In the genomic region with DNA sequence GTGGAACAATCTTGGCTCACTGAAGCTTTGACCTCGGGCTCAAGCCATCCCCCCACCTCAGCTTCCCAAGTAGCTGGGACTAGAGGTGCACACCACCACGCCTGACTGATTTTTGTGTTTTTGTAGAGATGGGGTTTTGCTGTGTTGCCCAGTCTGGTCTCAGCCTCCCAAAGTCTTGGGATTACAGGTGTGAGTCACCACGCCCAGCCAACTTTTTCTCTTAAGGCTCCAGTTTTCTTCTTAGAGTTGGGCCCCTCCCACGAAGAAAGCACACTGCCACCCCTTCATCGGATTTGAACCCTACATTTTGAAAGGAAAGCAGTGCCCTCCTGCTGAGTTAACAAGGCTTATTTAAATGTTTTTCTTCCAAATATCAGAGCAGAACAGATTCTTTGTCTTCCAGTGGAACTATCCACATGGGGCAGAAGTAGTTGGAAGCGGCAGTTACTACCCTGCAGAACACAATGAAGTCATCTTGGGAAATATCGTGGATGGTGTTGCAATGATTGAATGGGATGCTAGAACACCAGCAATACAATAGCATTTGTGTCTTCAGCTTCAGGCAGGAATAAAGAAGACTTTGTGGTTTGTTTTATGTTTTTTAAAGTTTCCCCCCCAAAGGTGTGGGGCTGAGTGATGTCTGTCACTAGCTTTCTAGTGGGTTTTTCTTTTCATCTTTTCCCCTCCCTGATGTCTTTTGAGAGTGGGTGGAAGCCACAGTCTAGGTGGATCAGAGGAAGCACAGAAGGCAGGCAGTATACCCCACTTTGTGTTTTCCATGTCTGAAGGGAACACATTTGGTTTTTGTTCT, we compare ENCODE assay signal across 8 cellular contexts. TPM values are rescaled to one million over a fixed set of nuclear protein-coding genes. Genes with fewer than 3 reads are reported as not detected.
DNase-seq lines count a peak whose midpoint lies in the region; ATAC-seq, FAIRE-seq and TF ChIP-seq lines count a peak whose summit lies in the region.

No MANE protein-coding gene starts in this region.

- H3K9me1 ChIP-seq in IMR-90 (ENCODE audit: insufficient read depth, low read length) = peaks cover 27% of the 10 kb centered on the region

- peak overlapping the region; percentile 93 for H3K14ac ChIP-seq in IMR-90 (replicated peaks; ENCODE audit: low read depth, low read length)

- TF ChIP-seq CTCF in IMR-90 (conservative IDR thresholded peaks at IDR 0.05; ENCODE audit: low read depth, low read length) (no peak), fibroblast of the aortic adventitia (IDR thresholded peaks at IDR 0.05; ENCODE audit: insufficient read depth, low read length) (no peak)

- H3K9me3 Mint-ChIP-seq in activated CD4-positive, alpha-beta memory T cell treated with anti-CD3 and anti-CD28 coated beads for 36 hours = no peaks in the 10 kb centered on the region

- no peak overlapping the region for H3K4me3 ChIP-seq in IMR-90 (ENCODE audit: insufficient read depth, low read depth, low read length)
- H3K4me3 ChIP-seq in fibroblast of the aortic adventitia (ENCODE audit: low read depth, low read length) = no peak overlapping the region

- peak overlapping the region in 1 of 2 experiments; percentile 64; a peak in 2 of 4 replicates for H4K8ac ChIP-seq in IMR-90 (ENCODE audit: low read depth in 2 of 2, low read length in 2 of 2)

- in situ Hi-C loops in IMR-90 (cut with MboI; ENCODE audit: low sequenced_read_pairs) = no loop called here

- peak overlapping the region; percentile 83 for H3K27ac Mint-ChIP-seq in activated CD4-positive, alpha-beta memory T cell treated with anti-CD3 and anti-CD28 coated beads for 36 hours

- no TSS peak for BruUV-seq in IMR-90 (replicated peaks; lab: Mats Ljungman, UMichigan)

- intact Hi-C loops in IMR-90 (cut with micrococcal nuclease) = loop anchor here (5.0 kb wide), 1 partner anchor 176 kb away; the partner anchor contains the start of gene ECH1
- intact Hi-C loops in activated CD4-positive, alpha-beta memory T cell treated with anti-CD3 and anti-CD28 coated beads for 36 hours (cut with micrococcal nuclease) = loop anchor here (5.0 kb wide), 1 partner anchor 76 kb away; no protein-coding TSS in a partner anchor

- dilution Hi-C loops in IMR-90 (cut with HindIII; ENCODE audit: low sequenced_read_pairs, unreplicated experiment) = no loop called here

- peaks cover 17% of the 10 kb centered on the region for H3K36me3 ChIP-seq in IMR-90 (ENCODE audit: control insufficient read depth, insufficient read depth, low read length)

- H3K79me1 ChIP-seq in IMR-90 (ENCODE audit: low read depth in 1 of 2, low read length in 2 of 2) = peaks cover 0 to 54% of the 10 kb centered on the region in 2 experiments; a peak in 2 of 4 replicates

- WGBS in IMR-90 (ENCODE audit: extremely low coverage in 2 of 2, insufficient read length in 1 of 2), 2 experiments = no CpG with 5 or more reads among the region's 7 CpGs

- peak overlapping the region; percentile 74; the same call in 1 of the 2 replicates for H3K23ac ChIP-seq in IMR-90 (ENCODE audit: low read depth, low read length)

- peak overlapping the region; percentile 83 for H2BK5ac ChIP-seq in IMR-90 (ENCODE audit: low read depth, low read length, poor library complexity, severe bottlenecking)

- peak overlapping the region; percentile 43; the same call in 1 of the 2 replicates for H3K18ac ChIP-seq in IMR-90 (ENCODE audit: low read depth, low read length)

- peak overlapping the region; percentile 48 for H4K91ac ChIP-seq in IMR-90 (ENCODE audit: insufficient read depth, low read depth, low read length)

- ATAC-seq in IMR-90 (ENCODE audit: low read depth) = no peak

- peaks cover 15% of the 10 kb centered on the region for H3K36me3 Mint-ChIP-seq in activated CD4-positive, alpha-beta memory T cell treated with anti-CD3 and anti-CD28 coated beads for 36 hours

- no peak overlapping the region for H2AFZ ChIP-seq in IMR-90 (replicated peaks; ENCODE audit: low read length, poor library complexity)

- peak; percentile 63 for DNase-seq in IMR-90
- peak; percentile 45 for DNase-seq in activated CD4-positive, alpha-beta memory T cell treated with anti-CD3 and anti-CD28 coated beads for 36 hours
- DNase-seq in fibroblast of the aortic adventitia (ENCODE audit: low read depth) = peak; percentile 83
- peak; percentile 45 for DNase-seq in stimulated activated CD4-positive, alpha-beta T cell treated with anti-CD3 and anti-CD28 coated beads, Interleukin-4, amount 100 ng/mL, for 24 hours
- DNase-seq in OCI-M2 (lab: John Stamatoyannopoulos, UW; ENCODE audit: unreplicated experiment) = no peak
- DNase-seq in urothelium cell line (ENCODE audit: low spot score) = no peak
- DNase-seq in NCI-H2029 (lab: John Stamatoyannopoulos, UW) = no peak
- no peak for DNase-seq in NCI-H82 treated with DMSO at 0.1 percent for 48 hours (lab: John Stamatoyannopoulos, UW; ENCODE audit: unreplicated experiment)

- POLR2A ChIA-PET in IMR-90 (lab: Charles Lee; ENCODE audit: unreplicated experiment) = interaction anchor here (1.5 kb wide), 1 partner anchor 35 kb away, joined by 4 read pairs; no protein-coding TSS in a partner anchor
- POLR2A ChIA-PET in activated CD4-positive, alpha-beta memory T cell treated with anti-CD3 and anti-CD28 coated beads for 36 hours (lab: Charles Lee) = interaction anchor here (0.6 to 2.3 kb wide), 5 partner anchors 9 to 774 kb away, joined by 3 to 9 read pairs (median 3); partner anchors contain the start of gene ACTN4

- peak overlapping the region; percentile 8; the same call in 1 of the 2 replicates for H3K9ac ChIP-seq in IMR-90 (ENCODE audit: low read depth, low read length)

- peak overlapping the region; percentile 64; the same call in 2 of the 3 replicates for H2BK15ac ChIP-seq in IMR-90 (ENCODE audit: low read depth, low read length)

- no peak for TF ChIP-seq RAD21 in IMR-90 (IDR thresholded peaks at IDR 0.05; ENCODE audit: low read length)

- peaks cover 50% of the 10 kb centered on the region for H3K4me1 ChIP-seq in IMR-90 (ENCODE audit: control insufficient read depth, insufficient read depth, low read length)

- H4K20me1 ChIP-seq in IMR-90 (ENCODE audit: insufficient read depth, low read length) = peaks cover 58% of the 10 kb centered on the region

- peak overlapping the region; percentile 22; the same call in 1 of the 2 replicates for H3K56ac ChIP-seq in IMR-90 (ENCODE audit: extremely low read depth, insufficient read depth, low read length)

- no peak for FAIRE-seq in urothelium cell line (lab: Jason Lieb, UNC)

- no peaks in the 10 kb centered on the region for H3K27me3 Mint-ChIP-seq in activated CD4-positive, alpha-beta memory T cell treated with anti-CD3 and anti-CD28 coated beads for 36 hours

- H3K27me3 ChIP-seq in IMR-90 (ENCODE audit: control insufficient read depth, insufficient read depth, low read length) = no peaks in the 10 kb centered on the region

- peak overlapping the region; percentile 20; the same call in 1 of the 2 replicates for H4K5ac ChIP-seq in IMR-90 (ENCODE audit: low read depth, low read length)

- H3K27ac ChIP-seq in IMR-90 (ENCODE audit: insufficient read depth, low read length) = peak overlapping the region; percentile 54

- H3K4ac ChIP-seq in IMR-90 (ENCODE audit: low read depth, low read length) = peak overlapping the region; percentile 82

- H2BK20ac ChIP-seq in IMR-90 (ENCODE audit: low read depth, low read length) = peak overlapping the region; percentile 36; the same call in 1 of the 2 replicates

- peak overlapping the region; percentile 61 for H2AK5ac ChIP-seq in IMR-90 (ENCODE audit: low read depth, low read length)

- CTCF ChIA-PET in IMR-90 (lab: Yijun Ruan, JAX) = interaction anchor here (0.6 kb wide), 1 partner anchor 300 kb away, joined by 5 read pairs; no protein-coding TSS in a partner anchor
- CTCF ChIA-PET in activated CD4-positive, alpha-beta memory T cell treated with anti-CD3 and anti-CD28 coated beads for 36 hours (lab: Charles Lee) = interaction anchor here (0.8 to 2.7 kb wide), 9 partner anchors 9 to 50 kb away, joined by 3 to 8 read pairs (median 4); partner anchors contain the start of genes ACTN4 and EIF3K

- H2AK9ac ChIP-seq in IMR-90 (replicated peaks; ENCODE audit: low read depth, low read length, poor library complexity) = no peak overlapping the region

- no peaks in the 10 kb centered on the region for H3K9me3 ChIP-seq in IMR-90 (ENCODE audit: control insufficient read depth, insufficient read depth, low read length)

- peaks cover 70% of the 10 kb centered on the region for H3K4me1 Mint-ChIP-seq in activated CD4-positive, alpha-beta memory T cell treated with anti-CD3 and anti-CD28 coated beads for 36 hours (ENCODE audit: low read depth)

- no peak for TF ChIP-seq POLR2A in IMR-90 (IDR thresholded peaks at IDR 0.05; ENCODE audit: low read depth, low read length)

- H2BK120ac ChIP-seq in IMR-90 (ENCODE audit: low read depth, low read length) = peak overlapping the region; percentile 60

- peak overlapping the region; percentile 27 for H3K4me3 Mint-ChIP-seq in activated CD4-positive, alpha-beta memory T cell treated with anti-CD3 and anti-CD28 coated beads for 36 hours

- no peak overlapping the region; the same call in 1 of the 2 replicates for H3K4me2 ChIP-seq in IMR-90 (ENCODE audit: low read depth, low read length)

TF ChIP-seq in IMR-90, 13 proteins besides CTCF, POLR2A, EP300 and RAD21 (continues in another document):
- TF ChIP-seq CEBPB (IDR thresholded peaks at IDR 0.05; ENCODE audit: low read depth, low read length) = peak; percentile 91
- no peak for TF ChIP-seq MAZ (IDR thresholded peaks at IDR 0.05; ENCODE audit: borderline replicate concordance, low read depth, low read length)

RNA-seq across cellular contexts. Expression of gene ACTN4, which starts 8.9 kb away (rescaled TPM):
- total RNA-seq in IMR-90 (2012; rRNA removed) (614 and 659 TPM in 2 replicates), fibroblast of the aortic adventitia (ENCODE audit: low replicate concordance) (20.1 and 280 TPM in 2 replicates)
- 497 and 541 TPM in 2 replicates for polyA plus RNA-seq in IMR-90 (2012; rRNA removed)
- polyA plus RNA-seq in IMR-90 (2012; cell fraction: cytosol; rRNA removed) = 291 and 549 TPM in 2 replicates
- 608 and 1,383 TPM in 2 replicates for polyA plus RNA-seq in IMR-90 (2012; cell fraction: nucleus; rRNA removed; ENCODE audit: low replicate concordance)
- total RNA-seq in activated CD4-positive, alpha-beta memory T cell treated with anti-CD3 and anti-CD28 coated beads for 36 hours = 100 to 1,000 TPM; 267 to 270 TPM

RNA-seq across cellular contexts. Expression of gene EIF3K, which starts 37.4 kb away (rescaled TPM):
- total RNA-seq in IMR-90 (2012; rRNA removed) (965 and 1,137 TPM in 2 replicates), fibroblast of the aortic adventitia (ENCODE audit: low replicate concordance) (268 and 491 TPM in 2 replicates)
- 524 and 575 TPM in 2 replicates for polyA plus RNA-seq in IMR-90 (2012; rRNA removed)
- 561 and 960 TPM in 2 replicates for polyA plus RNA-seq in IMR-90 (2012; cell fraction: cytosol; rRNA removed)
- 263 and 486 TPM in 2 replicates for polyA plus RNA-seq in IMR-90 (2012; cell fraction: nucleus; rRNA removed; ENCODE audit: low replicate concordance)
- 100 to 1,000 TPM; 273 to 287 TPM for total RNA-seq in activated CD4-positive, alpha-beta memory T cell treated with anti-CD3 and anti-CD28 coated beads for 36 hours

RNA-seq across cellular contexts. Expression of gene MAP4K1, which starts 38.6 kb away (rescaled TPM):
- total RNA-seq in IMR-90 (2012; rRNA removed) (not detected in 2 replicates), fibroblast of the aortic adventitia (ENCODE audit: low replicate concordance) (0.57 TPM in 1 of 2 replicates, not detected in the other)
- 0.16 and 0.22 TPM in 2 replicates for polyA plus RNA-seq in IMR-90 (2012; rRNA removed)
- 0.04 and 0.38 TPM in 2 replicates for polyA plus RNA-seq in IMR-90 (2012; cell fraction: cytosol; rRNA removed)
- 1.5 and 1.7 TPM in 2 replicates for polyA plus RNA-seq in IMR-90 (2012; cell fraction: nucleus; rRNA removed; ENCODE audit: low replicate concordance)
- total RNA-seq in activated CD4-positive, alpha-beta memory T cell treated with anti-CD3 and anti-CD28 coated beads for 36 hours = 100 to 1,000 TPM; 205 TPM

Comparison
In these comparisons a context has a peak if more than half of its experiments do, and no peak if none do; other contexts are left out.
1. DNase-seq: peak in IMR-90 (single experiment), activated CD4-positive, alpha-beta memory T cell treated with anti-CD3 and anti-CD28 coated beads for 36 hours (single experiment), fibroblast of the aortic adventitia (single experiment) and stimulated activated CD4-positive, alpha-beta T cell treated with anti-CD3 and anti-CD28 coated beads, Interleukin-4, amount 100 ng/mL, for 24 hours (single experiment); none in OCI-M2 (single experiment), urothelium cell line (single experiment), NCI-H2029 (single experiment) and NCI-H82 treated with DMSO at 0.1 percent for 48 hours (single experiment).
2. RNA of gene MAP4K1, which starts 38.6 kb away (total RNA-seq): 205 TPM in activated CD4-positive, alpha-beta memory T cell treated with anti-CD3 and anti-CD28 coated beads for 36 hours; not detected in IMR-90 and 0.57 TPM in fibroblast of the aortic adventitia; every median in the first group is over 100 times any median in the second.